Comparison of ENCODE assay signal across 8 cellular contexts in the genomic region with DNA sequence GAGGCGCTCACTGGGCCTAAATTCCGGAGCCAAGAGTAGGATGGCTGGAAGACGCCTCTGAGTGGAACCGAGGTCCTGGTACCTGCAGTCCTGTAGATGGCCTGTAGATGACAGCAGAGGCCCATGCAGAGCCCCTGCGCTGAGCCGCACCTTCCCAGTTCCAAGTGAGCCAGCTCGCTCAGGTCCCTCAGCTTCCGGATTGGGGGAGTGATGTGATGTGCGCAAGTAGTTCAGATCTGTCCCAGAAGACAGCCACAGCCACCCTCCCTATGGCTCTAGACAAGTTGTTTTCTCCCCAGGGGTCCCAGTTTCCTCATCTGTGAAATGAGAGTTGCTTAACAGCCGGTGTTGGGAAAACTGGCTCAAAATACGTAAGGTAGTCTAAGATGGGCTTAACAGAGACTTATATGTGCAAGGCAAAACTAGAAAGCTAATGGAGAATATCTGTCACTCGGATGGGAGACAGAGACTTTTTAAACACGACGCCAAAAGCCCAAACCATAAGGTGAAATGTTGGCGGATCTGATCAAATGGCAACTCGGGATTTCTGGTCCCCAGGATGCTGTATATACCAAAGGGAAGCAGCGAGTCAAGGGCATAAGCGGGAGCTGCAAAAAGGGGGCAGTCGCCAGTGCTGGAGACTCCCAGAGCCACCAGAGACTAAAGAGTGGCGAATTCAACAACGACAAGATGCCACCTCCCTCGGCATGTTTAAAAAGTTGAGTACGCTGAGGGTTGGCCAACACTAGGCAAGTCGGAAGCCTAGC. TPM values are rescaled to one million over a fixed set of nuclear protein-coding genes. Genes with fewer than 3 reads are reported as not detected.
DNase-seq lines count a peak whose midpoint lies in the region; ATAC-seq and TF ChIP-seq lines count a peak whose summit lies in the region.

No MANE protein-coding gene starts in this region.

- 1 to 3% (median 1%) methylated on average over 20 to 24 of the region's 24 CpGs for WGBS in heart left ventricle, 4 donors

- intact Hi-C loops in HCT116 (cut with micrococcal nuclease) (loop anchor here (1.0 to 5.0 kb wide), 12 partner anchors 36 to 1051 kb away; partner anchors contain the start of genes MANF and RBM15B), heart left ventricle (cut with DNase I) (loop anchor here in 9 of 10 donors (1.0 to 10.0 kb wide), 12 partner anchors 36 to 1069 kb away; partner anchors contain the start of genes MANF (in 6 of the 9), HEMK1 (in 1 of the 9) and RBM15B (in 1 of the 9)), upper lobe of right lung (cut with DNase I) (no loop called here)

- no peaks in the 10 kb centered on the region for H3K27me3 ChIP-seq in HCT116 (ENCODE audit: insufficient read depth, low read length)
- H3K27me3 ChIP-seq in adipocyte (replicated peaks; ENCODE audit: control insufficient read depth, insufficient read depth, low read length), result no peaks in the 10 kb centered on the region
- no peaks in the 10 kb centered on the region for H3K27me3 ChIP-seq in heart left ventricle
- no peaks in the 10 kb centered on the region for H3K27me3 ChIP-seq in parathyroid adenoma (ENCODE audit: control insufficient read depth, insufficient read depth, low read length)
- no peaks in the 10 kb centered on the region for H3K27me3 ChIP-seq in upper lobe of right lung

- H2AFZ ChIP-seq in HCT116 (ENCODE audit: low read depth, low read length, poor library complexity, severe bottlenecking) (peak overlapping the region; percentile 65), parathyroid adenoma (peak overlapping the region; percentile 88)

- peaks cover 17 to 60% of the 10 kb centered on the region in 2 experiments for H3K4me1 ChIP-seq in HCT116 (ENCODE audit: control insufficient read depth in 1 of 2, insufficient read depth in 2 of 2, low read length in 2 of 2)
- peaks cover 38% of the 10 kb centered on the region for H3K4me1 ChIP-seq in adipocyte (ENCODE audit: control insufficient read depth, insufficient read depth, low read length)
- peaks cover 0 to 74% (median 56%) of the 10 kb centered on the region in 12 donors for H3K4me1 ChIP-seq in heart left ventricle
- H3K4me1 ChIP-seq in parathyroid adenoma, result peaks cover 23% of the 10 kb centered on the region
- H3K4me1 ChIP-seq in upper lobe of right lung, result peaks cover 58% of the 10 kb centered on the region

- H3K4me3 ChIP-seq in HCT116 (replicated peaks in 1 of 2; ENCODE audit: low read depth in 1 of 2, low read length in 2 of 2) (peak overlapping the region; percentile 40 to 58), adipocyte (ENCODE audit: low read length) (peak overlapping the region; percentile 89), heart left ventricle (peak overlapping the region; percentile 27 to 97 (median 88)), parathyroid adenoma (ENCODE audit: low read depth, low read length) (peak overlapping the region; percentile 60), upper lobe of right lung (peak overlapping the region; percentile 93)

- no peak for TF ChIP-seq POLR2A in HCT116 (IDR thresholded peaks at IDR 0.05; ENCODE audit: borderline replicate concordance, extremely low read depth, insufficient read depth, insufficient read length)
- no peak for TF ChIP-seq POLR2A in heart left ventricle (IDR thresholded peaks at IDR 0.05)

- H3K9ac ChIP-seq in HCT116 (ENCODE audit: low read length), result peak overlapping the region; percentile 46
- H3K9ac ChIP-seq in adipocyte (ENCODE audit: low read length), result peak overlapping the region; percentile 69
- H3K9ac ChIP-seq in parathyroid adenoma, result peak overlapping the region; percentile 16

- ATAC-seq in HCT116 (peak; percentile 49), heart left ventricle (peak; percentile 27 to 52 (median 38)), upper lobe of right lung (peak; percentile 53)

- peaks cover 40% of the 10 kb centered on the region for H3K79me2 ChIP-seq in HCT116 (ENCODE audit: insufficient read depth, low read length)
- peaks cover 26% of the 10 kb centered on the region for H3K79me2 ChIP-seq in parathyroid adenoma

- peak overlapping the region; percentile 62 for H3K27ac ChIP-seq in HCT116 (ENCODE audit: low read depth, low read length)
- H3K27ac ChIP-seq in heart left ventricle, result peak overlapping the region in 11 of 12 donors; percentile 63 to 99 (median 97)
- H3K27ac ChIP-seq in parathyroid adenoma, result peak overlapping the region; percentile 91
- H3K27ac ChIP-seq in upper lobe of right lung, result peak overlapping the region; percentile 93

- no TSS peak for BruUV-seq in HCT116 (replicated peaks; lab: Mats Ljungman, UMichigan)

- RAD21 ChIA-PET in HCT116 (lab: Charles Lee; ENCODE audit: low non-redundant PET in 1 of 2, low total read pairs in 2 of 2, uncharacterized antibody in 2 of 2, unreplicated experiment in 2 of 2), result interaction anchor here (0.6 to 3.4 kb wide), 15 partner anchors 8 to 1103 kb away, joined by 3 to 40 read pairs (median 3); partner anchors contain the start of genes DCAF1 (in 1 of the 2), HEMK1 (in 1 of the 2) and MANF (in 1 of the 2)

- DNase-seq in EH (ENCODE audit: low read depth) (peak; percentile 83), HCT116 (ENCODE audit: low read depth, low spot score) (peak; percentile 82), NCI-H128 (lab: John Stamatoyannopoulos, UW; ENCODE audit: unreplicated experiment) (peak; percentile 74), T follicular helper cell (ENCODE audit: low read depth) (peak; percentile 76), adipocyte (ENCODE audit: low read depth) (peak; percentile 94), heart left ventricle (peak; percentile 82 to 90 (median 85)), upper lobe of right lung (peak; percentile 89)

- H3K4me2 ChIP-seq in HCT116 (ENCODE audit: low read length), result peak overlapping the region; percentile 77
- H3K4me2 ChIP-seq in parathyroid adenoma (ENCODE audit: low read length), result peak overlapping the region; percentile 85

- H3K9me3 ChIP-seq in HCT116 (ENCODE audit: control insufficient read depth in 1 of 2, insufficient read depth in 1 of 2, low read depth in 1 of 2, low read length in 2 of 2) (no peaks in the 10 kb centered on the region), adipocyte (ENCODE audit: control insufficient read depth, low read length) (no peaks in the 10 kb centered on the region), heart left ventricle (no peaks in the 10 kb centered on the region), parathyroid adenoma (ENCODE audit: control insufficient read depth, low read length) (no peaks in the 10 kb centered on the region), upper lobe of right lung (no peaks in the 10 kb centered on the region)

- no peaks in the 10 kb centered on the region for H3K9me2 ChIP-seq in HCT116 (ENCODE audit: insufficient read depth)

- TF ChIP-seq RAD21 in HCT116 (IDR thresholded peaks at IDR 0.05; ENCODE audit: low read depth), result no peak

- no peaks in the 10 kb centered on the region for H4K20me1 ChIP-seq in HCT116 (ENCODE audit: insufficient read depth)

- TF ChIP-seq CTCF in HCT116 (IDR thresholded peaks at IDR 0.05 in 2 of 3, conservative IDR thresholded peaks at IDR 0.05 in 1 of 3; ENCODE audit: borderline replicate concordance in 1 of 3, insufficient read depth in 1 of 3, low read depth in 2 of 3, low read length in 2 of 3), result peak in 2 of 3 experiments; percentile 99 to 100; a peak in 4 of 6 replicates
- peak in 11 of 12 donors; percentile 97 to 100 (median 99) for TF ChIP-seq CTCF in heart left ventricle (IDR thresholded peaks at IDR 0.05)
- TF ChIP-seq CTCF in parathyroid adenoma (IDR thresholded peaks at IDR 0.05), result peak; percentile 100
- TF ChIP-seq CTCF in upper lobe of right lung (IDR thresholded peaks at IDR 0.05), result peak; percentile 97

- H3K36me3 ChIP-seq in HCT116 (ENCODE audit: control insufficient read depth in 1 of 2, insufficient read depth in 2 of 2, low read length in 2 of 2) (peaks cover 0 to 7% of the 10 kb centered on the region in 2 experiments; a peak in 1 of 4 replicates), adipocyte (ENCODE audit: control insufficient read depth, insufficient read depth, low read length, severe bottlenecking) (no peaks in the 10 kb centered on the region), heart left ventricle (no peaks in the 10 kb centered on the region), parathyroid adenoma (ENCODE audit: control insufficient read depth, insufficient read depth, low read length) (no peaks in the 10 kb centered on the region), upper lobe of right lung (no peaks in the 10 kb centered on the region)

- POLR2A ChIA-PET in HCT116 (lab: Charles Lee), result interaction anchor here (0.6 to 2.0 kb wide), 8 partner anchors 16 to 769 kb away, joined by 3 to 5 read pairs (median 4); partner anchors contain the start of genes HEMK1 and MANF

- CTCF ChIA-PET in HCT116 (lab: Charles Lee), result interaction anchor here (0.5 to 3.8 kb wide), 24 partner anchors 9 to 1066 kb away, joined by 3 to 83 read pairs (median 5); partner anchors contain the start of genes DCAF1, DOCK3, HEMK1 and MANF

TF ChIP-seq in HCT116, 20 proteins besides CTCF, POLR2A, EP300 and RAD21 (continues in another document):
- TF ChIP-seq SIN3A (IDR thresholded peaks at IDR 0.05; ENCODE audit: low read depth), result no peak
- TF ChIP-seq, protein P1, sequence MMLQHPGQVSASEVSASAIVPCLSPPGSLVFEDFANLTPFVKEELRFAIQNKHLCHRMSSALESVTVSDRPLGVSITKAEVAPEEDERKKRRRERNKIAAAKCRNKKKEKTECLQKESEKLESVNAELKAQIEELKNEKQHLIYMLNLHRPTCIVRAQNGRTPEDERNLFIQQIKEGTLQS (IDR thresholded peaks at IDR 0.05), result no peak
- TF ChIP-seq, protein P2, sequence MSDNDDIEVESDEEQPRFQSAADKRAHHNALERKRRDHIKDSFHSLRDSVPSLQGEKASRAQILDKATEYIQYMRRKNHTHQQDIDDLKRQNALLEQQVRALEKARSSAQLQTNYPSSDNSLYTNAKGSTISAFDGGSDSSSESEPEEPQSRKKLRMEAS (IDR thresholded peaks at IDR 0.05), result no peak

RNA-seq across cellular contexts. Expression of gene MAPKAPK3, which starts 0.8 kb away (rescaled TPM):
- total RNA-seq in HCT116 (2021; ENCODE audit: unreplicated experiment) (87.3 TPM), heart left ventricle (100 to 1,000 TPM; 239 to 398 (median 316) TPM), upper lobe of right lung (60.8 TPM)
- 79.5 and 97.2 TPM in 2 replicates for polyA plus RNA-seq in HCT116 (2012)
- 100 to 1,000 TPM; 226 to 247 TPM for polyA plus RNA-seq in heart left ventricle

RNA-seq across cellular contexts. Expression of gene CISH, which starts 4.6 kb away (rescaled TPM):
- total RNA-seq in HCT116 (2021; ENCODE audit: unreplicated experiment) (4.5 TPM), heart left ventricle (10 to 100 TPM; 10.1 to 57.0 (median 20.3) TPM), upper lobe of right lung (71.6 TPM)
- 5.0 and 5.1 TPM in 2 replicates for polyA plus RNA-seq in HCT116 (2012)
- polyA plus RNA-seq in heart left ventricle, result 10 to 100 TPM in 1 of 2 donors, 1 to 10 TPM in 1; 6.9 to 30.1 TPM

RNA-seq across cellular contexts. Expression of gene HEMK1, which starts 46.9 kb away (rescaled TPM):
- total RNA-seq in HCT116 (2021; ENCODE audit: unreplicated experiment), result 20.5 TPM
- 11.3 and 15.1 TPM in 2 replicates for polyA plus RNA-seq in HCT116 (2012)
- total RNA-seq in heart left ventricle, result 10 to 100 TPM in 7 of 9 donors, 1 to 10 TPM in 2; 7.8 to 19.7 (median 13.8) TPM
- polyA plus RNA-seq in heart left ventricle, result 10 to 100 TPM; 10.9 to 16.7 TPM
- 28.3 TPM for total RNA-seq in upper lobe of right lung

RNA-seq across cellular contexts. Expression of gene C3orf18, which starts 48.6 kb away (rescaled TPM):
- total RNA-seq in HCT116 (2021; ENCODE audit: unreplicated experiment), result 10.1 TPM
- 9.5 and 10.5 TPM in 2 replicates for polyA plus RNA-seq in HCT116 (2012)
- total RNA-seq in heart left ventricle, result 10 to 100 TPM; 25.4 to 56.8 (median 40.0) TPM
- polyA plus RNA-seq in heart left ventricle, result 10 to 100 TPM; 28.7 to 28.9 TPM
- total RNA-seq in upper lobe of right lung, result 6.9 TPM

RNA-seq across cellular contexts. Expression of gene DOCK3, which starts 58.5 kb away (rescaled TPM):
- total RNA-seq in HCT116 (2021; ENCODE audit: unreplicated experiment), result 4.2 TPM
- polyA plus RNA-seq in HCT116 (2012), result 3.2 and 3.5 TPM in 2 replicates
- total RNA-seq in heart left ventricle, result 1 to 10 TPM; 2.9 to 6.7 (median 4.8) TPM
- polyA plus RNA-seq in heart left ventricle, result 1 to 10 TPM; 2.0 to 2.1 TPM
- total RNA-seq in upper lobe of right lung, result 2.7 TPM

Comparison
In these comparisons a context has a peak if more than half of its experiments do, and no peak if none do; other contexts are left out.
1. Peak in every context shown above with its lines: DNase-seq, ATAC-seq, H3K4me3 ChIP-seq and H3K27ac ChIP-seq.
2. H3K9ac ChIP-seq: peak in every context shown above with its lines; median percentile 69 in adipocyte; 46 in HCT116; 16 in parathyroid adenoma.